Comparison of ENCODE assay signal across 10 cellular contexts in genomic region chr5:141843156-141843927, GRCh38. TPM values are rescaled to one million over a fixed set of nuclear protein-coding genes. Genes with fewer than 3 reads are reported as not detected.
DNase-seq lines count a peak whose midpoint lies in the region; ATAC-seq and TF ChIP-seq lines count a peak whose summit lies in the region.
"Had no signal": no experiment of that assay in that cellular context is flagged by ENCODE, and none has a peak within 500 bp of the region (broad histone marks: within the 10 kb centered on the region; RNA-seq: fewer than 3 reads in every experiment).

No MANE protein-coding gene starts in this region.

- TF ChIP-seq CTCF in fibroblast of villous mesenchyme (IDR thresholded peaks at IDR 0.05; ENCODE audit: insufficient read depth, low read depth, low read length): no peak
- no peak for TF ChIP-seq CTCF in psoas muscle (IDR thresholded peaks at IDR 0.05)

- in situ Hi-C loops in SK-MEL-5 (cut with HindIII; ENCODE audit: low pct_unique_long_range_greater_than_20kb, low sequenced_read_pairs): no loop called here

- H3K27me3 ChIP-seq in psoas muscle (ENCODE audit: insufficient read depth in 3 of 3, low read length in 2 of 3): peaks cover 0 to 32% (median 0%) of the 10 kb centered on the region in 3 donors

- peak; percentile 68 for DNase-seq in ELR (ENCODE audit: low read depth)
- DNase-seq in SK-MEL-5 (ENCODE audit: low read depth, low spot score): peak; percentile 20
- DNase-seq in fibroblast of villous mesenchyme (ENCODE audit: low read depth): peak; percentile 17
- no peak for DNase-seq in psoas muscle
- DNase-seq in GF-D8 (lab: John Stamatoyannopoulos, UW): no peak
- no peak for DNase-seq in cerebellum (ENCODE audit: low spot score)
- no peak for DNase-seq in NK-92 (lab: John Stamatoyannopoulos, UW; ENCODE audit: unreplicated experiment)
- DNase-seq: NCI-H1694 treated with DMSO at 0.1 percent for 48 hours had no signal

- peaks cover 12% of the 10 kb centered on the region for H3K4me1 ChIP-seq in psoas muscle

- peak overlapping the region; percentile 16 for H3K27ac ChIP-seq in psoas muscle
- H3K27ac ChIP-seq: HL-60 had no signal

- no peaks in the 10 kb centered on the region for H3K36me3 ChIP-seq in psoas muscle (ENCODE audit: insufficient read depth in 1 of 2, low read depth in 1 of 2)

- no peak overlapping the region for H3K4me3 ChIP-seq in fibroblast of villous mesenchyme (ENCODE audit: low read depth, low read length)
- H3K4me3 ChIP-seq in psoas muscle: no peak overlapping the region

- intact Hi-C loops in psoas muscle (cut with DNase I): no loop called here

- ATAC-seq in psoas muscle (no peak), HG03432 (IDR thresholded peaks at IDR 0.05; ENCODE audit: unreplicated experiment) (no peak)

- 31 to 43% (median 42%) methylated on average over 5 of the region's 5 CpGs for WGBS in psoas muscle, 3 donors

- H3K9me3 ChIP-seq in psoas muscle: no peaks in the 10 kb centered on the region

RNA-seq across cellular contexts. Expression of gene PCDH1, which starts 34.9 kb away (rescaled TPM):
- 1.3 and 2.7 TPM in 2 replicates for total RNA-seq in SK-MEL-5 (2014; rRNA removed; shearing (Covaris generic))
- 1.4 and 1.6 TPM in 2 replicates for polyA plus RNA-seq in SK-MEL-5 (2015; cell fraction: cytosol; rRNA removed)
- polyA plus RNA-seq in SK-MEL-5 (2015; cell fraction: nucleus; rRNA removed): 1.2 and 1.4 TPM in 2 replicates
- total RNA-seq in fibroblast of villous mesenchyme: 0.43 and 3.5 TPM in 2 replicates
- total RNA-seq in psoas muscle: 10 to 100 TPM; 10.1 to 17.4 (median 13.7) TPM
- 1 to 10 TPM; 4.2 to 8.8 (median 5.1) TPM for polyA plus RNA-seq in psoas muscle
- total RNA-seq in cerebellum: 27.4 TPM

Comparison
In these comparisons a context has a peak if more than half of its experiments do, and no peak if none do; other contexts are left out.
1. DNase-seq: peak in ELR (single experiment), SK-MEL-5 (single experiment) and fibroblast of villous mesenchyme (single experiment); none in psoas muscle (0 of 2), GF-D8 (single experiment), cerebellum (single experiment) and NK-92 (single experiment).